In the genomic region with DNA sequence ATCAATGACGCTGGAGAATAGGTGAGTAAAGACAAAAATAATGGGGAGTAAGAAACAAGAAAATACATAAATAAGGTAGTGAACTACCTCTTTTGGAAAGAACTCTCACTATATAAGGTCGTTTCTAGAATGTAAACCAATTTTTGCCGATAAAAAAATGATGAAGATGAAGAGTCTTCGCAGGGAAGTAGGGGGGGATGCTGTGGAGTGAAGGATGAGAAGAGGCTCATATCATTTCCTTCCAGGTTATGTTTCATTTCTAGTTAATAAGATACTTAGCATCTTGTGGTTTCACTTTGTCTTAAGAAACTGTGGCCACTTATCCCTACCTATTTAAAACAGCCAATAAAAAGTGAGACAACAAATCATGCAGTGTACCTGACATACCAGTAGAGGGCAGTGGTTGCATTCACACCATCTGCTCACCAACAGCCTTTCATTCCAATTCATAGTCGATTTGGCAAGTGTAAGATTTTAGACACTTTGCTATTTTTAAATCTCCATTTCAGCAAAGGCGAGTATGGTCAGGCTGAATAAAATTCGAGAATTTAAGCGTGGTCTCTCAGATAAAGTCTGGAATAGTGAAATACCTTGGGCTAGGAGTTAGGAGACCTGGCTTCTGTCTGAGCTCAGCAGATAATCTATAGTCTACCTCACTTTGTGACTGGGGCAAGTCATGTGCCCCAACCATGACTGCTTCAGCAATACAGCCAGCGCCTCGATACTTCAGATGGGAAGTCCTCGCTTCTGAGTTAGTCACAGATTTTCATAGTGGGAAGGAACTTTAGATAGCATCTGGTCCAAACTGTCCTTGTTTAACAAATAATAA, we compare ENCODE assay signal across 8 cellular contexts. TPM values are rescaled to one million over a fixed set of nuclear protein-coding genes. Genes with fewer than 3 reads are reported as not detected.
A peak's percentile ranks its signal among the peaks of the same experiment; 100 is the strongest.
DNase-seq lines count a peak whose midpoint lies in the region; ATAC-seq and TF ChIP-seq lines count a peak whose summit lies in the region.

No MANE protein-coding gene starts in this region.

- H3K4me1 Mint-ChIP-seq in activated naive CD4-positive, alpha-beta T cell treated with anti-CD3 and anti-CD28 coated beads for 36 hours (ENCODE audit: low read depth), result peaks cover 48% of the 10 kb centered on the region

- peak; percentile 80 for ATAC-seq in GM21390 (IDR thresholded peaks at IDR 0.05; ENCODE audit: unreplicated experiment)

- TF ChIP-seq CTCF in HL-60 (IDR thresholded peaks at IDR 0.05; ENCODE audit: insufficient read depth, low read length), result peak; percentile 94

- CTCF ChIA-PET in activated naive CD4-positive, alpha-beta T cell treated with anti-CD3 and anti-CD28 coated beads for 36 hours (lab: Charles Lee), result interaction anchor here (0.5 to 5.0 kb wide), 23 partner anchors 10 to 425 kb away, joined by 3 to 74 read pairs (median 5); no protein-coding TSS in a partner anchor

- no peaks in the 10 kb centered on the region for H3K4me1 ChIP-seq in NT2/D1 (ENCODE audit: insufficient read depth, insufficient read length)

- peak overlapping the region; percentile 68 for H3K27ac Mint-ChIP-seq in activated naive CD4-positive, alpha-beta T cell treated with anti-CD3 and anti-CD28 coated beads for 36 hours

- H3K9ac ChIP-seq in NT2/D1 (ENCODE audit: insufficient read length, low read depth), result no peak overlapping the region

- no peak overlapping the region for H3K4me3 Mint-ChIP-seq in activated naive CD4-positive, alpha-beta T cell treated with anti-CD3 and anti-CD28 coated beads for 36 hours

- H3K9me3 ChIP-seq in NT2/D1 (ENCODE audit: insufficient read depth, low read length), result no peaks in the 10 kb centered on the region

- no peaks in the 10 kb centered on the region for H3K27me3 Mint-ChIP-seq in activated naive CD4-positive, alpha-beta T cell treated with anti-CD3 and anti-CD28 coated beads for 36 hours (ENCODE audit: low read depth)

- intact Hi-C loops in activated naive CD4-positive, alpha-beta T cell treated with anti-CD3 and anti-CD28 coated beads for 36 hours (cut with micrococcal nuclease), result loop anchor here (1.0 to 10.0 kb wide), 13 partner anchors 12 to 1327 kb away; a partner anchor contains a TSS

- DNase-seq in GDM1 (lab: John Stamatoyannopoulos, UW), result peak; percentile 24
- DNase-seq in HL-60 (ENCODE audit: low read depth in 1 of 2, low spot score in 1 of 2), result peak in 1 of 2 experiments; percentile 24
- peak; percentile 48 for DNase-seq in NT2/D1 (ENCODE audit: low read depth, low spot score)
- peak; percentile 70 for DNase-seq in activated naive CD4-positive, alpha-beta T cell treated with anti-CD3 and anti-CD28 coated beads for 36 hours
- DNase-seq in glomerular endothelial cell (ENCODE audit: extremely low read depth, low read depth, low spot score), result peak; percentile 60
- peak; percentile 61 for DNase-seq in pons (ENCODE audit: low spot score)
- DNase-seq in OCI-M2 (lab: John Stamatoyannopoulos, UW; ENCODE audit: unreplicated experiment), result no peak

- H3K27ac ChIP-seq in HL-60 (replicated peaks), result no peak overlapping the region

- H3K9me3 Mint-ChIP-seq in activated naive CD4-positive, alpha-beta T cell treated with anti-CD3 and anti-CD28 coated beads for 36 hours, result no peaks in the 10 kb centered on the region

- peaks cover 9% of the 10 kb centered on the region for H3K27me3 ChIP-seq in HL-60 (ENCODE audit: insufficient read depth, poor library complexity, severe bottlenecking)
- no peaks in the 10 kb centered on the region for H3K27me3 ChIP-seq in NT2/D1 (ENCODE audit: insufficient read depth, insufficient read length)

- peaks cover 7% of the 10 kb centered on the region for H3K36me3 ChIP-seq in NT2/D1 (ENCODE audit: insufficient read depth, insufficient read length, low read length)

- H3K4me3 ChIP-seq in HL-60 (replicated peaks; ENCODE audit: insufficient read depth, low read length), result no peak overlapping the region
- H3K4me3 ChIP-seq in NT2/D1 (ENCODE audit: insufficient read length, low read depth), result no peak overlapping the region

- H3K36me3 Mint-ChIP-seq in activated naive CD4-positive, alpha-beta T cell treated with anti-CD3 and anti-CD28 coated beads for 36 hours (ENCODE audit: low read depth), result peaks cover 54% of the 10 kb centered on the region

RNA-seq across cellular contexts. Expression of a gene that starts 28.9 kb away (rescaled TPM):
- total RNA-seq in activated naive CD4-positive, alpha-beta T cell treated with anti-CD3 and anti-CD28 coated beads for 36 hours, result 10 to 100 TPM; 75.2 to 76.7 TPM
- total RNA-seq in glomerular endothelial cell, result 37.6 and 41.8 TPM in 2 replicates
